17 cellular contexts compared by ENCODE assay signal in the genomic region with DNA sequence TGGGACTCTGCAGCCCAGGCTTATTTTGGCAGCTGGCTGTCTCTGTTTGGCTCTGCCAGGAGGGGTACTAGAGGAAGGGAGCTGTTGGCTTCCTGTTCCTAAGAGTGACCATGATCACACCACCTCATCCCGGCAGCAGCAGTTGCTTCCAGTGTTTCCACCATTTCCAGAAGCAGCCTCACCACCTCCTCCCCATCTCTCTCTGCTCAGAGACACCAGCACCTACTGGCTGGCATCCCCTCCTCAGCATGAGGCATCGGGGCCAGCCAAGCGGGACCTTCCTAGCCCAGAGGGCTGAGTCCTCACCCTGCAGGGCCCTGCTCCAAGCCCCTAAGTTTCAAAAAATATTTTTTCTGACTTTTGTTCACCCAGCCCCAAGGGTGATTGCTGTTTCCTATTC. TPM values are rescaled to one million over a fixed set of nuclear protein-coding genes. Genes with fewer than 3 reads are reported as not detected.
DNase-seq lines count a peak whose midpoint lies in the region; ATAC-seq and TF ChIP-seq lines count a peak whose summit lies in the region.
"Had no signal": no experiment of that assay in that cellular context is flagged by ENCODE, and none has a peak within 500 bp of the region (broad histone marks: within the 10 kb centered on the region; RNA-seq: fewer than 3 reads in every experiment).

No MANE protein-coding gene starts in this region.

- WGBS in neuronal stem cell (ENCODE audit: extremely low coverage in 2 of 2, insufficient read length in 2 of 2, insufficient replicate concordance in 1 of 2), 2 donors, result no CpG with 5 or more reads among the region's 3 CpGs

- no peaks in the 10 kb centered on the region for H3K9me3 Mint-ChIP-seq in endothelial cell (ENCODE audit: unreplicated experiment)
- H3K9me3 Mint-ChIP-seq: CD4-positive, alpha-beta T cell had no signal

- H3K9me3 ChIP-seq in RWPE2 (ENCODE audit: severe bottlenecking), result no peaks in the 10 kb centered on the region
- H3K9me3 ChIP-seq in neuronal stem cell (replicated peaks in 1 of 2; ENCODE audit: control insufficient read depth in 2 of 2, insufficient read depth in 1 of 2, low read depth in 1 of 2, low read length in 2 of 2), result no peaks in the 10 kb centered on the region
- no peaks in the 10 kb centered on the region for H3K9me3 ChIP-seq in thoracic aorta

- H2BK15ac ChIP-seq in neuronal stem cell (ENCODE audit: low read length), result no peak overlapping the region

- H2BK5ac ChIP-seq in neuronal stem cell (ENCODE audit: low read length), result peak overlapping the region; percentile 7

- no peak overlapping the region for H3K4me3 Mint-ChIP-seq in endothelial cell (ENCODE audit: unreplicated experiment)
- H3K4me3 Mint-ChIP-seq: B cell; CD4-positive, alpha-beta T cell had no signal

- H4K8ac ChIP-seq in neuronal stem cell (ENCODE audit: low read depth, low read length), result no peak overlapping the region

- peak overlapping the region; percentile 61 for H3K27ac ChIP-seq in RWPE2 (ENCODE audit: poor library complexity, severe bottlenecking)
- H3K27ac ChIP-seq in neuronal stem cell (replicated peaks; ENCODE audit: low read length), result no peak overlapping the region
- peak overlapping the region; percentile 38 to 76 for H3K27ac ChIP-seq in thoracic aorta

- H3K27me3 ChIP-seq in RWPE2 (ENCODE audit: insufficient read depth, poor library complexity, severe bottlenecking) (no peaks in the 10 kb centered on the region), neuronal stem cell (ENCODE audit: control insufficient read depth in 3 of 3, insufficient read depth in 3 of 3, low read depth in 1 of 3, low read length in 3 of 3) (no peaks in the 10 kb centered on the region), thoracic aorta (replicated peaks; ENCODE audit: insufficient read depth) (no peaks in the 10 kb centered on the region)

- H3K9ac ChIP-seq in neuronal stem cell (ENCODE audit: low read depth, low read length, poor library complexity), result no peak overlapping the region

- peak overlapping the region; percentile 20 for H2AFZ ChIP-seq in neuronal stem cell (ENCODE audit: low read length)

- no peak overlapping the region for H3K14ac ChIP-seq in neuronal stem cell (ENCODE audit: low read length)

- no peak overlapping the region for H3K4me3 ChIP-seq in RWPE2 (ENCODE audit: severe bottlenecking)
- H3K4me3 ChIP-seq in neuronal stem cell (ENCODE audit: low read length in 2 of 2), result no peak overlapping the region
- H3K4me3 ChIP-seq in thoracic aorta, result no peak overlapping the region
- H3K4me3 ChIP-seq: GM12878, K562 had no signal

- H3K4me2 ChIP-seq in neuronal stem cell (ENCODE audit: insufficient read depth, low read length, poor library complexity, severe bottlenecking), result no peak overlapping the region

- no peak overlapping the region for H3K18ac ChIP-seq in neuronal stem cell (ENCODE audit: low read length)

- H4K91ac ChIP-seq in neuronal stem cell (ENCODE audit: low read depth, low read length, poor library complexity), result no peak overlapping the region

- DNase-seq in RWPE2 (ENCODE audit: low spot score) (no peak), endothelial cell (ENCODE audit: low spot score) (no peak), neuronal stem cell (ENCODE audit: low spot score) (no peak), thoracic aorta (ENCODE audit: low spot score) (no peak), activated gamma-delta T cell treated with Interleukin-2 at 50 U/mL for 16 hours (no peak)
- DNase-seq: Calu3; CD4-positive, alpha-beta T cell; NCI-H2227 treated with DMSO at 0.1 percent for 48 hours; NCI-H526 treated with DMSO at 0.1 percent for 48 hours; SHP77 had no signal

- TF ChIP-seq CTCF in RWPE2 (IDR thresholded peaks at IDR 0.05; ENCODE audit: poor library complexity, severe bottlenecking) (no peak), endothelial cell (IDR thresholded peaks at IDR 0.05; ENCODE audit: unreplicated experiment) (no peak), thoracic aorta (IDR thresholded peaks at IDR 0.05) (no peak)

- peaks cover 8% of the 10 kb centered on the region for H3K36me3 Mint-ChIP-seq in endothelial cell (ENCODE audit: low read depth, unreplicated experiment)

- no peak overlapping the region for H3K4ac ChIP-seq in neuronal stem cell (ENCODE audit: low read length)

- no peaks in the 10 kb centered on the region for H3K79me1 ChIP-seq in neuronal stem cell (ENCODE audit: low read depth, low read length)

- H2AK5ac ChIP-seq in neuronal stem cell (ENCODE audit: low read depth, low read length), result no peak overlapping the region

- H3K27ac Mint-ChIP-seq in endothelial cell (ENCODE audit: unreplicated experiment), result peak overlapping the region; percentile 17
- H3K27ac Mint-ChIP-seq: B cell; CD4-positive, alpha-beta T cell had no signal

- peaks cover 32% of the 10 kb centered on the region for H3K4me1 ChIP-seq in RWPE2 (ENCODE audit: insufficient read depth, poor library complexity, severe bottlenecking)
- peaks cover 7 to 8% of the 10 kb centered on the region in 2 donors for H3K4me1 ChIP-seq in neuronal stem cell (ENCODE audit: control insufficient read depth in 2 of 2, insufficient read depth in 1 of 2, low read depth in 1 of 2, low read length in 2 of 2)
- H3K4me1 ChIP-seq in thoracic aorta (ENCODE audit: control insufficient read depth in 1 of 2, low read depth in 2 of 2), result peaks cover 22 to 43% of the 10 kb centered on the region in 2 donors

- ATAC-seq in RWPE2 (ENCODE audit: low read depth) (no peak), thoracic aorta (ENCODE audit: insufficient number of reproducible peaks, low FRiP score, low read depth) (no peak), HG02970 (IDR thresholded peaks at IDR 0.05; ENCODE audit: low FRiP score, unreplicated experiment) (no peak), GM18861 (IDR thresholded peaks at IDR 0.05; ENCODE audit: unreplicated experiment) (no peak)
- ATAC-seq: GM12878, HCT116, K562, Panc1 had no signal

- H2BK120ac ChIP-seq in neuronal stem cell (ENCODE audit: low read depth, low read length), result no peak overlapping the region

- H3K23ac ChIP-seq in neuronal stem cell (ENCODE audit: low read depth, low read length, poor library complexity), result no peak overlapping the region

- H3K27me3 Mint-ChIP-seq in endothelial cell (ENCODE audit: unreplicated experiment), result no peaks in the 10 kb centered on the region

- peaks cover 64% of the 10 kb centered on the region for H3K4me1 Mint-ChIP-seq in endothelial cell (ENCODE audit: unreplicated experiment)
- H3K4me1 Mint-ChIP-seq: B cell had no signal

- H3K36me3 ChIP-seq in RWPE2 (ENCODE audit: low read depth) (no peaks in the 10 kb centered on the region), neuronal stem cell (replicated peaks in 1 of 2; ENCODE audit: control insufficient read depth in 2 of 2, insufficient read depth in 2 of 2, low read length in 2 of 2) (no peaks in the 10 kb centered on the region), thoracic aorta (no peaks in the 10 kb centered on the region)

- no peak overlapping the region for H2BK12ac ChIP-seq in neuronal stem cell (ENCODE audit: low read length)

RNA-seq across cellular contexts. Expression of gene NUFIP1, which starts 59.0 kb away (rescaled TPM):
- total RNA-seq in endothelial cell (ENCODE audit: unreplicated experiment), result 7.0 TPM
- polyA plus RNA-seq in neuronal stem cell (2013, experiment 1 of 2), result 11.4 TPM
- 11.8 TPM for polyA plus RNA-seq in neuronal stem cell (2013, experiment 2 of 2)
- total RNA-seq in thoracic aorta, result 1 to 10 TPM in 1 of 2 donors, under 1 TPM in 1; 0.54 to 4.5 TPM

RNA-seq across cellular contexts. Expression of gene GPALPP1, which starts 59.1 kb away (rescaled TPM):
- total RNA-seq in endothelial cell (ENCODE audit: unreplicated experiment) (26.1 TPM), thoracic aorta (10 to 100 TPM; 33.6 to 34.3 TPM)
- 44.0 TPM for polyA plus RNA-seq in neuronal stem cell (2013, experiment 1 of 2)
- 43.6 TPM for polyA plus RNA-seq in neuronal stem cell (2013, experiment 2 of 2)
